ENCODE assay signal across 3 cellular contexts in genomic region chr10:91776266-91776665, GRCh38.
"Had no signal": no experiment of that assay in that cellular context is flagged by ENCODE, and none has a peak within 500 bp of the region (broad histone marks: within the 10 kb centered on the region; RNA-seq: fewer than 3 reads in every experiment).

No MANE protein-coding gene starts in this region.

- H3K4me3 ChIP-seq: GM12878 had no signal

- DNase-seq: GDM1, GF-D8 had no signal

- ATAC-seq: GM12878 had no signal
